18 cellular contexts compared by ENCODE assay signal in the genomic region with DNA sequence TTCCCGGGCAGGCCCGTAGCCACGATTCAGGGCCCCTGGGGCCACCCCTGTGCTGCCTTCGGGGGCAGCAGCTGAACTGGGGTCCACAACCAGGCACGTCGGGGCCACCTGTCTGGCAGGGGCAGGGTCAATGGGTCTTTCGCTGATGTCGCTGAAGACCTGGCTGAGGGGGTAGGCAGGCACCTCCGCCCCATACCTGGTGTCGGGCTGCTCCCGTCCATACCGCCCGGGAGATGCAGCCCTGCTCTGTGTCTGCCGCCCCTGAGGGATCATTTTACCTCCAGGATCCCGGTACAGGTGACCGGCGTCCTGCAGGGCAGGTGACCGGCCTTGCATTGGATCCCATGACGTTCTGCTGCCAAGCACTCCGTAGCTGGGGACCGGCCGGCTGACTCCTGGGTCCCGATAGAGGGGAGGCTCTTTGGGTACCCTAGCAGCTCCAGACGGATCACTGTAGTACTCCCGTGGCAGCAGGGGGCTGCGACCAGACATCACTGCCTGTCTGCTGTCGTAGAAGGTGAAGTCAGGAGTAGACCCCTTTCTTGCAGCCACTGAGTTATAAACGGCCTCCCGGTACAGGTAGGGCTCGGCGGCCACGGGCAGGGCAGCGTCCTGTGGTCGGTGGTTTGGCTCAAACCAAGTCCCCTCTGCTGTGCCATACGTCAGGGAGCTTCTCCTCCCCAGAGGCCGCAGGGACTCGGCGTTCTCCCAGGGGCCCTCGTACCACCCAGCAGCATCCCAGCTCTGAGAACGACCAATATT.
DNase-seq lines count a peak whose midpoint lies in the region; ATAC-seq and TF ChIP-seq lines count a peak whose summit lies in the region.
"Had no signal": no experiment of that assay in that cellular context is flagged by ENCODE, and none has a peak within 500 bp of the region (broad histone marks: within the 10 kb centered on the region; RNA-seq: fewer than 3 reads in every experiment).

No MANE protein-coding gene starts in this region.

- H3K9me3 ChIP-seq in left ventricle myocardium inferior (replicated peaks) (no peaks in the 10 kb centered on the region), aorta (ENCODE audit: control insufficient read depth, low read length) (no peaks in the 10 kb centered on the region), upper lobe of left lung (no peaks in the 10 kb centered on the region)

- H3K4me3 ChIP-seq in left ventricle myocardium inferior (no peak overlapping the region), dorsolateral prefrontal cortex (peak overlapping the region in 1 of 59 donors; percentile 2), aorta (ENCODE audit: low read length in 2 of 2) (no peak overlapping the region), upper lobe of left lung (no peak overlapping the region)
- H3K4me3 ChIP-seq: BLaER1 treated with 17β-estradiol and CSF1 and Interleukin-3, amounts not matched to agents 10 nM and 100 nM had no signal

- 88 to 89% methylated on average over 40 of the region's 40 CpGs for WGBS in aorta, 2 donors
- 95% methylated on average over 21 to 38 of the region's 40 CpGs for WGBS in upper lobe of left lung, 2 donors

- peaks cover 82% of the 10 kb centered on the region for H3K4me1 ChIP-seq in left ventricle myocardium inferior
- peaks cover 0 to 6% of the 10 kb centered on the region in 2 donors for H3K4me1 ChIP-seq in aorta (ENCODE audit: control insufficient read depth in 1 of 2, insufficient read depth in 2 of 2, low read length in 2 of 2)
- H3K4me1 ChIP-seq in upper lobe of left lung, result peaks cover 13 to 29% (median 20%) of the 10 kb centered on the region in 4 donors

- TF ChIP-seq POLR2A in upper lobe of left lung (IDR thresholded peaks at IDR 0.05), result no peak

- peak overlapping the region; percentile 76 for H3K27ac Mint-ChIP-seq in nephron progenitor cell
- H3K27ac Mint-ChIP-seq: CD8-positive, alpha-beta memory T cell had no signal

- no peak for DNase-seq in left ventricle myocardium inferior
- DNase-seq in Right ventricle myocardium inferior (ENCODE audit: missing footprints), result no peak
- no peak for DNase-seq in dorsolateral prefrontal cortex
- DNase-seq in nephron progenitor cell, result no peak
- DNase-seq in aorta, result peak; percentile 33 to 70
- no peak for DNase-seq in T-helper 2 cell
- no peak for DNase-seq in upper lobe of left lung
- DNase-seq in KG1 (lab: John Stamatoyannopoulos, UW), result no peak
- DNase-seq: CD8-positive, alpha-beta memory T cell; DMS79; KBM-7; NCI-H1436 treated with DMSO at 0.1 percent for 48 hours; NCI-H2029 treated with DMSO at 0.1 percent for 48 hours; NCI-H2171 treated with DMSO at 0.1 percent for 48 hours; NCI-H446 treated with DMSO at 0.1 percent for 48 hours; NCI-H748 treated with DMSO at 0.1 percent for 48 hours; PC-3 had no signal

- H3K36me3 ChIP-seq in left ventricle myocardium inferior (peaks cover 8% of the 10 kb centered on the region), aorta (ENCODE audit: control insufficient read depth in 1 of 2, insufficient read depth in 2 of 2, low read length in 1 of 2) (no peaks in the 10 kb centered on the region), upper lobe of left lung (peaks cover 0 to 30% (median 21%) of the 10 kb centered on the region in 4 donors)

- peaks cover 2% of the 10 kb centered on the region for H3K9me3 Mint-ChIP-seq in nephron progenitor cell
- H3K9me3 Mint-ChIP-seq: CD8-positive, alpha-beta memory T cell had no signal

- H3K27ac ChIP-seq in left ventricle myocardium inferior (replicated peaks) (peak overlapping the region; percentile 56), dorsolateral prefrontal cortex (peak overlapping the region in 32 of 59 donors; percentile 10 to 80 (median 58)), aorta (ENCODE audit: low read depth in 1 of 2, low read length in 2 of 2) (no peak overlapping the region), upper lobe of left lung (no peak overlapping the region)
- H3K27ac ChIP-seq: BLaER1 treated with 17β-estradiol and CSF1 and Interleukin-3, amounts not matched to agents 10 nM and 100 nM had no signal

- no peak for TF ChIP-seq EP300 in upper lobe of left lung (IDR thresholded peaks at IDR 0.05)

- no peaks in the 10 kb centered on the region for H3K27me3 ChIP-seq in left ventricle myocardium inferior (ENCODE audit: low read depth)
- no peaks in the 10 kb centered on the region for H3K27me3 ChIP-seq in dorsolateral prefrontal cortex
- H3K27me3 ChIP-seq in aorta (ENCODE audit: control insufficient read depth in 1 of 2, insufficient read depth in 2 of 2, low read length in 1 of 2), result no peaks in the 10 kb centered on the region
- no peaks in the 10 kb centered on the region for H3K27me3 ChIP-seq in upper lobe of left lung
- H3K27me3 ChIP-seq: BLaER1 treated with 17β-estradiol and CSF1 and Interleukin-3, amounts not matched to agents 10 nM and 100 nM had no signal

- ATAC-seq in Right ventricle myocardium inferior, result no peak
- ATAC-seq in aorta (ENCODE audit: low FRiP score), result no peak
- no peak for ATAC-seq in upper lobe of left lung (ENCODE audit: low FRiP score in 2 of 2)
- ATAC-seq: PC-3 had no signal

- intact Hi-C loops in left ventricle myocardium inferior (cut with micrococcal nuclease), result no loop called here
- intact Hi-C loops in Right ventricle myocardium inferior (cut with DNase I), result no loop called here
- intact Hi-C loops in dorsolateral prefrontal cortex (cut with DNase I), result no loop called here
- intact Hi-C loops in aorta (cut with DNase I), result no loop called here

- TF ChIP-seq CTCF in left ventricle myocardium inferior (IDR thresholded peaks at IDR 0.05; ENCODE audit: borderline replicate concordance) (no peak), dorsolateral prefrontal cortex (IDR thresholded peaks at IDR 0.05 in 54 of 56, conservative IDR thresholded peaks at IDR 0.05 in 2 of 56; ENCODE audit: low read depth in 1 of 56, partially characterized antibody in 56 of 56) (no peak), nephron progenitor cell (IDR thresholded peaks at IDR 0.05) (no peak), upper lobe of left lung (IDR thresholded peaks at IDR 0.05) (no peak)

- peaks cover 4% of the 10 kb centered on the region for H3K27me3 Mint-ChIP-seq in nephron progenitor cell (ENCODE audit: low read depth, poor library complexity)

- no peak overlapping the region for H3K4me3 Mint-ChIP-seq in nephron progenitor cell
- H3K4me3 Mint-ChIP-seq: CD8-positive, alpha-beta memory T cell had no signal

- H3K36me3 Mint-ChIP-seq in nephron progenitor cell (ENCODE audit: low read depth), result peaks cover 71% of the 10 kb centered on the region
- H3K36me3 Mint-ChIP-seq: CD8-positive, alpha-beta memory T cell had no signal

- peaks cover 78% of the 10 kb centered on the region for H3K4me1 Mint-ChIP-seq in nephron progenitor cell
- H3K4me1 Mint-ChIP-seq: CD8-positive, alpha-beta memory T cell had no signal

Comparison
In these comparisons a context has a peak if more than half of its experiments do, and no peak if none do; other contexts are left out.
1. DNase-seq: peak in aorta (2 of 2); none in left ventricle myocardium inferior (single experiment), Right ventricle myocardium inferior (single experiment), dorsolateral prefrontal cortex (0 of 10), nephron progenitor cell (single experiment), T-helper 2 cell (0 of 5), upper lobe of left lung (0 of 2) and KG1 (single experiment).
2. H3K27ac ChIP-seq: peak in left ventricle myocardium inferior (single experiment) and dorsolateral prefrontal cortex (32 of 59); none in aorta (0 of 2) and upper lobe of left lung (0 of 4).